17 cellular contexts compared by ENCODE assay signal in genomic region chrX:16278927-16279326, GRCh38.
DNase-seq lines count a peak whose midpoint lies in the region; ATAC-seq, FAIRE-seq and TF ChIP-seq lines count a peak whose summit lies in the region.
"Had no signal": no experiment of that assay in that cellular context is flagged by ENCODE, and none has a peak within 500 bp of the region (broad histone marks: within the 10 kb centered on the region; RNA-seq: fewer than 3 reads in every experiment).

No MANE protein-coding gene starts in this region.

- H3K27me3 Mint-ChIP-seq in activated T-cell treated with anti-CD3 and anti-CD28 coated beads, Interleukin-2, amount 50 U/mL, for 24 hours = peaks cover 64% of the 10 kb centered on the region
- peaks cover 4% of the 10 kb centered on the region for H3K27me3 Mint-ChIP-seq in GM23338 (ENCODE audit: insufficient read depth, low read depth, poor library complexity)
- no peaks in the 10 kb centered on the region for H3K27me3 Mint-ChIP-seq in activated CD8-positive, alpha-beta memory T cell treated with anti-CD3 and anti-CD28 coated beads, Interleukin-2, amount 10 ng/mL, durations not matched to agents 7 days and 5 days

- H3K36me3 Mint-ChIP-seq in activated T-cell treated with anti-CD3 and anti-CD28 coated beads, Interleukin-2, amount 50 U/mL, for 24 hours (ENCODE audit: low read depth) = no peaks in the 10 kb centered on the region
- peaks cover 24% of the 10 kb centered on the region; the same call in 2 of the 3 replicates for H3K36me3 Mint-ChIP-seq in GM23338 (ENCODE audit: low read depth)
- H3K36me3 Mint-ChIP-seq in activated CD8-positive, alpha-beta memory T cell treated with anti-CD3 and anti-CD28 coated beads, Interleukin-2, amount 10 ng/mL, durations not matched to agents 7 days and 5 days = no peaks in the 10 kb centered on the region

- H3K36me3 ChIP-seq in GM23338 (ENCODE audit: insufficient read depth) (no peaks in the 10 kb centered on the region), keratinocyte (ENCODE audit: control insufficient read depth in 2 of 2, extremely low read depth in 1 of 2, insufficient read depth in 2 of 2, low read length in 2 of 2) (no peaks in the 10 kb centered on the region)
- H3K36me3 ChIP-seq: ascending aorta, MG63, pancreas had no signal

- DNase-seq in activated T-cell treated with anti-CD3 and anti-CD28 coated beads, Interleukin-2, amount 50 U/mL, for 24 hours = peak; percentile 28
- no peak for DNase-seq in activated T-cell treated with anti-CD3 and anti-CD28 coated beads, Interleukin-2, amount 50 U/mL, for 1 hour
- DNase-seq in GM23338 (ENCODE audit: low spot score) (peak; percentile 50), SK-MEL-5 (ENCODE audit: low read depth, low spot score) (peak; percentile 44), keratinocyte (ENCODE audit: low read depth, low spot score) (no peak), NCI-H146 (lab: John Stamatoyannopoulos, UW) (no peak)
- no peak for DNase-seq in activated CD8-positive, alpha-beta memory T cell treated with anti-CD3 and anti-CD28 coated beads, Interleukin-2, amount 10 ng/mL, durations not matched to agents 7 days and 5 days
- DNase-seq: DMS79 treated with DMSO at 0.1 percent for 48 hours, MG63, T-helper 1 cell had no signal

- in situ Hi-C loops in SK-MEL-5 (cut with HindIII; ENCODE audit: low pct_unique_long_range_greater_than_20kb, low sequenced_read_pairs) = no loop called here

- 0 out of 2 replicates have a peak overlapping the region, but pooled peaks have one; percentile 47 for H2AFZ ChIP-seq in GM23338
- H2AFZ ChIP-seq in keratinocyte (ENCODE audit: control insufficient read depth, low read length) = no peak overlapping the region

- dilution Hi-C loops in keratinocyte (cut with MboI; ENCODE audit: extremely low pct_ligation_motif_present, low sequenced_read_pairs) = no loop called here

- no peaks in the 10 kb centered on the region for H3F3A ChIP-seq in GM23338 (replicated peaks; ENCODE audit: low read depth)

- H3K4me3 ChIP-seq in GM23338 = no peak overlapping the region
- H3K4me3 ChIP-seq in keratinocyte (ENCODE audit: control insufficient read depth in 2 of 3, extremely low read depth in 1 of 3, insufficient read depth in 2 of 3, low read depth in 1 of 3, low read length in 3 of 3) = no peak overlapping the region
- H3K4me3 ChIP-seq: ascending aorta, GM12878, MG63, pancreas, skin epidermis had no signal

- no peaks in the 10 kb centered on the region for H3K9me2 ChIP-seq in GM23338 (ENCODE audit: insufficient read depth)

- no peaks in the 10 kb centered on the region for H3K4me1 Mint-ChIP-seq in activated T-cell treated with anti-CD3 and anti-CD28 coated beads, Interleukin-2, amount 50 U/mL, for 24 hours (ENCODE audit: low read depth)
- peaks cover 3% of the 10 kb centered on the region; the same call in 1 of the 3 replicates for H3K4me1 Mint-ChIP-seq in GM23338
- no peaks in the 10 kb centered on the region for H3K4me1 Mint-ChIP-seq in activated CD8-positive, alpha-beta memory T cell treated with anti-CD3 and anti-CD28 coated beads, Interleukin-2, amount 10 ng/mL, durations not matched to agents 7 days and 5 days

- no peaks in the 10 kb centered on the region for H3K79me2 ChIP-seq in GM23338 (replicated peaks; ENCODE audit: insufficient read depth)
- H3K79me2 ChIP-seq in keratinocyte (ENCODE audit: control insufficient read depth, insufficient read depth, low read length) = no peaks in the 10 kb centered on the region

- H3K9ac ChIP-seq in keratinocyte (ENCODE audit: control insufficient read depth, extremely low read depth, insufficient read depth, low read length) = no peak overlapping the region

- no peaks in the 10 kb centered on the region for H3K9me3 ChIP-seq in keratinocyte (ENCODE audit: control insufficient read depth, low read depth, low read length)
- H3K9me3 ChIP-seq: MG63, pancreas had no signal

- no peak overlapping the region for H3K4me2 ChIP-seq in GM23338
- H3K4me2 ChIP-seq in keratinocyte (ENCODE audit: control insufficient read depth, extremely low read depth, insufficient read depth, low read depth, low read length) = no peak overlapping the region

- H3K4me1 ChIP-seq in GM23338 (ENCODE audit: insufficient read depth) (no peaks in the 10 kb centered on the region), keratinocyte (ENCODE audit: control insufficient read depth, extremely low read depth, insufficient read depth, low read length) (no peaks in the 10 kb centered on the region)
- H3K4me1 ChIP-seq: ascending aorta, pancreas had no signal

- H3K27me3 ChIP-seq in GM23338 (ENCODE audit: insufficient read depth) (no peaks in the 10 kb centered on the region), keratinocyte (ENCODE audit: control insufficient read depth, extremely low read depth, insufficient read depth, low read length) (no peaks in the 10 kb centered on the region)
- H3K27me3 ChIP-seq: ascending aorta, MG63 had no signal

- FAIRE-seq in keratinocyte (lab: Jason Lieb, UNC) = no peak
- FAIRE-seq: GM12878, pancreas had no signal

- H3K27ac Mint-ChIP-seq in activated T-cell treated with anti-CD3 and anti-CD28 coated beads, Interleukin-2, amount 50 U/mL, for 24 hours = no peak overlapping the region
- H3K27ac Mint-ChIP-seq in GM23338 = no peak overlapping the region
- no peak overlapping the region for H3K27ac Mint-ChIP-seq in activated CD8-positive, alpha-beta memory T cell treated with anti-CD3 and anti-CD28 coated beads, Interleukin-2, amount 10 ng/mL, durations not matched to agents 7 days and 5 days
- H3K27ac Mint-ChIP-seq: B cell had no signal

- H3K27ac ChIP-seq in GM23338 (ENCODE audit: low read depth) = no peak overlapping the region
- no peak overlapping the region for H3K27ac ChIP-seq in keratinocyte (ENCODE audit: control insufficient read depth, insufficient read depth, low read length)
- H3K27ac ChIP-seq: ascending aorta, pancreas, skin epidermis had no signal

- peak; percentile 37 to 68 for TF ChIP-seq CTCF in GM23338 (conservative IDR thresholded peaks at IDR 0.05; ENCODE audit: low read depth in 2 of 2)
- peak in 2 of 3 experiments; percentile 1 to 7 for TF ChIP-seq CTCF in keratinocyte (optimal IDR thresholded peaks at IDR 0.05 in 1 of 3, IDR thresholded peaks at IDR 0.05 in 1 of 3, conservative IDR thresholded peaks at IDR 0.05 in 1 of 3; ENCODE audit: extremely low read depth in 1 of 3, insufficient read depth in 2 of 3, low read length in 3 of 3)

- H3K9me3 Mint-ChIP-seq in activated T-cell treated with anti-CD3 and anti-CD28 coated beads, Interleukin-2, amount 50 U/mL, for 24 hours = no peaks in the 10 kb centered on the region
- H3K9me3 Mint-ChIP-seq in GM23338 = peaks cover 10% of the 10 kb centered on the region; the same call in 2 of the 3 replicates
- no peaks in the 10 kb centered on the region for H3K9me3 Mint-ChIP-seq in activated CD8-positive, alpha-beta memory T cell treated with anti-CD3 and anti-CD28 coated beads, Interleukin-2, amount 10 ng/mL, durations not matched to agents 7 days and 5 days (ENCODE audit: low read depth)

- H4K20me1 ChIP-seq in GM23338 (replicated peaks; ENCODE audit: insufficient read depth) (no peaks in the 10 kb centered on the region), keratinocyte (ENCODE audit: control insufficient read depth, extremely low read depth, insufficient read depth, low read length) (no peaks in the 10 kb centered on the region)

- H3K4me3 Mint-ChIP-seq in activated T-cell treated with anti-CD3 and anti-CD28 coated beads, Interleukin-2, amount 50 U/mL, for 24 hours = no peak overlapping the region
- H3K4me3 Mint-ChIP-seq in GM23338 = no peak overlapping the region
- H3K4me3 Mint-ChIP-seq in activated CD8-positive, alpha-beta memory T cell treated with anti-CD3 and anti-CD28 coated beads, Interleukin-2, amount 10 ng/mL, durations not matched to agents 7 days and 5 days = no peak overlapping the region
- H3K4me3 Mint-ChIP-seq: B cell had no signal

- CTCF ChIA-PET in activated CD8-positive, alpha-beta memory T cell treated with anti-CD3 and anti-CD28 coated beads, Interleukin-2, amount 10 ng/mL, durations not matched to agents 7 days and 5 days (lab: Charles Lee) = no interaction called here

- ATAC-seq in GM23338 (peak; percentile 52), GM19463 (IDR thresholded peaks at IDR 0.05; ENCODE audit: unreplicated experiment) (no peak)
- no peak for ATAC-seq in activated CD8-positive, alpha-beta memory T cell treated with anti-CD3 and anti-CD28 coated beads, Interleukin-2, amount 10 ng/mL, durations not matched to agents 7 days and 5 days
- ATAC-seq: GM12878, left lobe of liver, pancreas had no signal

- H3K9me1 ChIP-seq in keratinocyte (ENCODE audit: control insufficient read depth, extremely low read depth, insufficient read depth, low read length) = no peaks in the 10 kb centered on the region

TF ChIP-seq in GM23338, 12 proteins besides CTCF, POLR2A, EP300 and RAD21 (continues in another document):
- TF ChIP-seq STAT1 (IDR thresholded peaks at IDR 0.05; ENCODE audit: unreplicated experiment) = no peak

Comparison
In these comparisons a context has a peak if more than half of its experiments do, and no peak if none do; other contexts are left out.
1. DNase-seq: peak in activated T-cell treated with anti-CD3 and anti-CD28 coated beads, Interleukin-2, amount 50 U/mL, for 24 hours (single experiment), GM23338 (single experiment) and SK-MEL-5 (single experiment); none in activated T-cell treated with anti-CD3 and anti-CD28 coated beads, Interleukin-2, amount 50 U/mL, for 1 hour (single experiment), keratinocyte (single experiment), activated CD8-positive, alpha-beta memory T cell treated with anti-CD3 and anti-CD28 coated beads, Interleukin-2, amount 10 ng/mL, durations not matched to agents 7 days and 5 days (single experiment) and NCI-H146 (single experiment).